In the genomic region with DNA sequence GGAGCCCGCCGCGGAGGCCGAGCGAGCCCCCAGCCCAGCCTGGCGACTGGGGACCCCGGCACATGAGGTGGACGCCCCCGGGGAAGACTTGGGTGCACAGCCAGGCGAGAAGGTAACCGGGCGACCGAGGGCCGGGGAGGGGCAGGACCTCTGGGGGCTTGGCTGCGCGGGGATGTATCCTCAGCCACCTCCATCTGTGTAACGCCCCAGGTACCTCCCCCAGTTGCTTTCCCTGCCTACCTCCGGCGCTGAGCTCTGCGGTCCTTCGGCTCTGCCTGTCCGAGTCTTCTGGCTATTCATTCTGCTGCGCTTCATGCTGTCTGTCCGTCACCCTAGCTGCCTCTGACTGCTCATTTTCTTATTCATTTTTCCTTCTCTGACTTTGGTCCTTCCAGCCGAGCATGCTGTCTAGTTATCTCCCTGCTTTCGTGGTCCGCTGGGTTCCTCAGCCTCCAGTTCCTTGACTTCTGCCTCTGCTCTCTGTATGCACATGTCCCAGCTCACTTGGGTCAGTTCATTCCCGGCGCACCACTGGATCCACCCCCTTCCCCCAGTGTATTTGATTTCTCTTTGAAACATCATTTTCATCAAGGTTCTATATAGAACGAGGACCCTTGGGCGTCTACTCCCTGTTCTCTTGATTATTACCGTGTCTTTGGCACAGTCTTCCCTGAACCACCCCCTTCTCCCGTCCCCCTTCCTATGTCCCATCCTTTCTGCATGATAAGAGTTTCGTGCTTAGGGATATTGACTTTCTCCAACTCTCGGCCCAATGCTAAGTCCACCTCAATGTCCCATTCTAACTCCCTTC, we compare ENCODE assay signal across 8 cellular contexts. TPM values are rescaled to one million over a fixed set of nuclear protein-coding genes. Genes with fewer than 3 reads are reported as not detected.
DNase-seq lines count a peak whose midpoint lies in the region; ATAC-seq and TF ChIP-seq lines count a peak whose summit lies in the region.

No MANE protein-coding gene starts in this region.

- H4K20me1 ChIP-seq in OCI-LY1 (ENCODE audit: insufficient read depth, low read length): no peaks in the 10 kb centered on the region

- no peaks in the 10 kb centered on the region for H3K9me2 ChIP-seq in OCI-LY1 (ENCODE audit: low read depth, low read length)

- H3K4me1 Mint-ChIP-seq in neural crest cell: peaks cover 25% of the 10 kb centered on the region
- H3K4me1 Mint-ChIP-seq in stimulated activated naive CD8-positive, alpha-beta T cell treated with anti-CD3 and anti-CD28 coated beads, Interleukin-15, amount 100 ng/mL, for 72 hours: peaks cover 7% of the 10 kb centered on the region

- H3K27me3 ChIP-seq in OCI-LY1 (ENCODE audit: insufficient read depth, low read length): no peaks in the 10 kb centered on the region

- H3K27ac Mint-ChIP-seq in neural crest cell (ENCODE audit: unreplicated experiment): no peak overlapping the region
- no peak overlapping the region for H3K27ac Mint-ChIP-seq in stimulated activated naive CD8-positive, alpha-beta T cell treated with anti-CD3 and anti-CD28 coated beads, Interleukin-15, amount 100 ng/mL, for 72 hours

- H3K9ac ChIP-seq in OCI-LY1 (ENCODE audit: low read length): peak overlapping the region; percentile 70

- peaks cover 6% of the 10 kb centered on the region; the same call in 1 of the 2 replicates for H3K36me3 ChIP-seq in OCI-LY1 (ENCODE audit: insufficient read depth, low read length)

- peaks cover 45% of the 10 kb centered on the region for H3K4me1 ChIP-seq in OCI-LY1 (ENCODE audit: insufficient read depth, low read length, severe bottlenecking)

- H3K27me3 Mint-ChIP-seq in neural crest cell (ENCODE audit: low read depth): no peaks in the 10 kb centered on the region
- no peaks in the 10 kb centered on the region for H3K27me3 Mint-ChIP-seq in stimulated activated naive CD8-positive, alpha-beta T cell treated with anti-CD3 and anti-CD28 coated beads, Interleukin-15, amount 100 ng/mL, for 72 hours

- H3K27ac ChIP-seq in OCI-LY1 (ENCODE audit: low read depth, low read length, poor library complexity, severe bottlenecking): no peak overlapping the region

- peak overlapping the region; percentile 85 for H3K4me3 ChIP-seq in AG10803 (ENCODE audit: low read length)
- H3K4me3 ChIP-seq in OCI-LY1 (ENCODE audit: low read depth, low read length, poor library complexity, severe bottlenecking): peak overlapping the region; percentile 73

- no peaks in the 10 kb centered on the region for H3K9me3 ChIP-seq in OCI-LY1 (ENCODE audit: low read length)

- H3K9me3 Mint-ChIP-seq in neural crest cell: no peaks in the 10 kb centered on the region
- H3K9me3 Mint-ChIP-seq in stimulated activated naive CD8-positive, alpha-beta T cell treated with anti-CD3 and anti-CD28 coated beads, Interleukin-15, amount 100 ng/mL, for 72 hours: no peaks in the 10 kb centered on the region

- TF ChIP-seq CTCF in AG10803 (conservative IDR thresholded peaks at IDR 0.05; ENCODE audit: low read length) (no peak), OCI-LY1 (IDR thresholded peaks at IDR 0.05; ENCODE audit: low read length) (no peak), neural crest cell (conservative IDR thresholded peaks at IDR 0.05) (no peak)

- DNase-seq in AG10803 (ENCODE audit: low read depth): peak; percentile 17
- DNase-seq in activated T-helper 1 cell treated with Interleukin-2 at 50 U/mL for 16 hours (ENCODE audit: low read depth): peak; percentile 47
- DNase-seq in fibroblast of peridontal ligament (ENCODE audit: extremely low read depth): peak; percentile 28
- DNase-seq in neural crest cell (ENCODE audit: low read depth, low spot score): peak; percentile 36
- peak; percentile 53 to 57 for DNase-seq in stimulated activated naive CD8-positive, alpha-beta T cell treated with anti-CD3 and anti-CD28 coated beads, Interleukin-15, amount 100 ng/mL, for 72 hours

- H3K4me2 ChIP-seq in OCI-LY1 (ENCODE audit: low read length): peak overlapping the region; percentile 84

- H2AFZ ChIP-seq in OCI-LY1 (ENCODE audit: low read length): no peak overlapping the region

- H3F3A ChIP-seq in OCI-LY1 (ENCODE audit: insufficient read depth, low read length): peaks cover 7% of the 10 kb centered on the region; the same call in 1 of the 2 replicates

- H3K36me3 Mint-ChIP-seq in neural crest cell (ENCODE audit: low read depth): no peaks in the 10 kb centered on the region

- H3K79me2 ChIP-seq in OCI-LY1 (ENCODE audit: insufficient read depth, low read length): 0 out of 2 replicates have a peak, but pooled peaks cover 6% of the 10 kb centered on the region

- peak; percentile 77 for ATAC-seq in GM19035 (IDR thresholded peaks at IDR 0.05; ENCODE audit: unreplicated experiment)
- peak; percentile 77 for ATAC-seq in HG03342 (IDR thresholded peaks at IDR 0.05; ENCODE audit: unreplicated experiment)
- peak; percentile 89 for ATAC-seq in stimulated activated naive CD8-positive, alpha-beta T cell treated with anti-CD3 and anti-CD28 coated beads, Interleukin-15, amount 100 ng/mL, for 72 hours

- H3K4me3 Mint-ChIP-seq in neural crest cell: no peak overlapping the region
- no peak overlapping the region for H3K4me3 Mint-ChIP-seq in stimulated activated naive CD8-positive, alpha-beta T cell treated with anti-CD3 and anti-CD28 coated beads, Interleukin-15, amount 100 ng/mL, for 72 hours

RNA-seq across cellular contexts. Expression of a gene that starts 0.6 kb away (rescaled TPM):
- total RNA-seq in neural crest cell: 108 and 111 TPM in 2 replicates

RNA-seq across cellular contexts. Expression of a gene that starts 34.5 kb away (rescaled TPM):
- 143 and 151 TPM in 2 replicates for total RNA-seq in neural crest cell
